In genomic region chr9:5858833-5859232, GRCh38 we compare ENCODE assay signal across 9 cellular contexts. TPM values are rescaled to one million over a fixed set of nuclear protein-coding genes. Genes with fewer than 3 reads are reported as not detected.
"Had no signal": no experiment of that assay in that cellular context is flagged by ENCODE, and none has a peak within 500 bp of the region (broad histone marks: within the 10 kb centered on the region; RNA-seq: fewer than 3 reads in every experiment).

No MANE protein-coding gene starts in this region.

- H3K4me3 Mint-ChIP-seq: GM23338, H9 had no signal

- DNase-seq: H9, HCEC 1CT, IMR-90 had no signal

- H3K4me3 ChIP-seq: GM23338, K562 had no signal

- H3K27ac Mint-ChIP-seq: GM23338, H9 had no signal

- H3K4me2 ChIP-seq: GM23338 had no signal

- H3K9me3 Mint-ChIP-seq: GM23338, H9 had no signal

- FAIRE-seq: H1, H54, HTR-8/SVneo, K562 had no signal

- H2AFZ ChIP-seq: GM23338 had no signal

- H3K4me1 Mint-ChIP-seq: GM23338 had no signal

- ATAC-seq: GM23338, K562 had no signal

RNA-seq across cellular contexts. Expression of gene MLANA, which starts 31.9 kb away (rescaled TPM):
- total RNA-seq: GM23338, H1, H9, HT-29, IMR-90, K562 had no signal
- polyA plus RNA-seq: GM23338, H1, IMR-90, K562 had no signal
